ENCODE assay signal across 8 cellular contexts in the genomic region with DNA sequence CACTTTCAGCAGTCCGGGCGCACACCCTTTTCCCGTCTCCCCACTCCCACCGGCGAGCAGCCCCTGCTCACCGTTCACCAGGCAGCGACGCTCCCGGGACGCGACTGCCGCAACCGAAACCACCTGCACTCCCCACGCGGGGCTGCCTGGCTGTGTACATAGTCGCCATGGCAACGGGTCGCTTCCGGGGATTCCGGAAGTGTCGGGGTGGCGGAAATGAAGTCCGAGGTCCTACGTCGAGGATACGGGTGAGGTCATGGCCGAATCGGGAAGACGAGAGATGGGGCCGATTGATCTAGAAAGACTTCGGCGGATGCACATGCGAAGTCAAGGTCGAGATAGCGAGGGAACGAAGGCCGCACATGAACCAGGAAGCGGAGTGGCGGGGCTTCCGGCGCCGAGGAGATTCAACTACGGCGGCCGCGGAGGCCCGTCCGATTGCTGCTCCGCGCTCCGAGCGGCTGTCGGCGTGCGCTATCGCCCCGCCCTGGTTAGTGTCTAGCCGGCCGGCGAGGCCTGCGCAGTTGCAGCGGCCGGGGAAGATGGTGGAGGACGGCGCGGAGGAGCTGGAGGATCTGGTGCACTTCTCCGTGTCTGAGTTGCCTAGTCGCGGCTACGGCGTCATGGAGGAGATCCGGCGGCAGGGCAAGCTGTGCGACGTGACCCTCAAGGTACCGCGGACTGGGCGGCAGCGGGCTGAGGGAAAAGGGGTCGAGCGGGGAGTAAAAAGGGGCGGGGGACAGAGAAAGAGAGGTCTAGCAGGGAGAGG. TPM values are rescaled to one million over a fixed set of nuclear protein-coding genes. Genes with fewer than 3 reads are reported as not detected.
DNase-seq lines count a peak whose midpoint lies in the region; ATAC-seq and TF ChIP-seq lines count a peak whose summit lies in the region.

A gene with protein sequence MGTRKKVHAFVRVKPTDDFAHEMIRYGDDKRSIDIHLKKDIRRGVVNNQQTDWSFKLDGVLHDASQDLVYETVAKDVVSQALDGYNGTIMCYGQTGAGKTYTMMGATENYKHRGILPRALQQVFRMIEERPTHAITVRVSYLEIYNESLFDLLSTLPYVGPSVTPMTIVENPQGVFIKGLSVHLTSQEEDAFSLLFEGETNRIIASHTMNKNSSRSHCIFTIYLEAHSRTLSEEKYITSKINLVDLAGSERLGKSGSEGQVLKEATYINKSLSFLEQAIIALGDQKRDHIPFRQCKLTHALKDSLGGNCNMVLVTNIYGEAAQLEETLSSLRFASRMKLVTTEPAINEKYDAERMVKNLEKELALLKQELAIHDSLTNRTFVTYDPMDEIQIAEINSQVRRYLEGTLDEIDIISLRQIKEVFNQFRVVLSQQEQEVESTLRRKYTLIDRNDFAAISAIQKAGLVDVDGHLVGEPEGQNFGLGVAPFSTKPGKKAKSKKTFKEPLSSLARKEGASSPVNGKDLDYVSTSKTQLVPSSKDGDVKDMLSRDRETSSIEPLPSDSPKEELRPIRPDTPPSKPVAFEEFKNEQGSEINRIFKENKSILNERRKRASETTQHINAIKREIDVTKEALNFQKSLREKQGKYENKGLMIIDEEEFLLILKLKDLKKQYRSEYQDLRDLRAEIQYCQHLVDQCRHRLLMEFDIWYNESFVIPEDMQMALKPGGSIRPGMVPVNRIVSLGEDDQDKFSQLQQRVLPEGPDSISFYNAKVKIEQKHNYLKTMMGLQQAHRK (minus strand): TSS at position 376 of the 769 bp plus-strand sequence. CDS start 5,425 bp downstream, outside the sequence.
Gene KLHL18 (plus strand): TSS at position 521 of the 769 bp plus-strand sequence. CDS start 22 bp downstream, at position 543.

- ATAC-seq in GM21447 (IDR thresholded peaks at IDR 0.05; ENCODE audit: unreplicated experiment) (peak; percentile 80), mucosa of descending colon (peak; percentile 95)

- H4K20me1 ChIP-seq in OCI-LY3 (ENCODE audit: insufficient read depth, low read length), result no peaks in the 10 kb centered on the region; the same call in 1 of the 2 replicates

- H3K9ac ChIP-seq in HUES64 (ENCODE audit: low read depth, low read length) (peak within 1 kb of the TSS; percentile 89), OCI-LY3 (ENCODE audit: low read length) (peak within 1 kb of the TSS; percentile 87)

- no peak for TF ChIP-seq CTCF in OCI-LY3 (IDR thresholded peaks at IDR 0.05; ENCODE audit: low read depth, low read length)
- no peak for TF ChIP-seq CTCF in epithelial cell of esophagus (IDR thresholded peaks at IDR 0.05; ENCODE audit: insufficient read depth, low read depth, low read length, missing control alignments)
- no peak for TF ChIP-seq CTCF in mucosa of descending colon (IDR thresholded peaks at IDR 0.05)

- H3K4me1 ChIP-seq in HUES64 (ENCODE audit: insufficient read depth, low read length), result 0 out of 2 replicates have a peak, but pooled peaks cover 3% of the 10 kb centered on the region
- peaks cover 26% of the 10 kb centered on the region for H3K4me1 ChIP-seq in OCI-LY3 (ENCODE audit: low read length)
- H3K4me1 ChIP-seq in mucosa of descending colon (ENCODE audit: low read depth), result peaks cover 23% of the 10 kb centered on the region

- H3K27ac ChIP-seq in HUES64 (ENCODE audit: low read depth, low read length) (peak within 1 kb of the TSS; percentile 89), OCI-LY3 (ENCODE audit: low read length) (peak within 1 kb of the TSS; percentile 87)

- DNase-seq in DMS 273 (lab: John Stamatoyannopoulos, UW; ENCODE audit: unreplicated experiment), result peak; percentile 95
- DNase-seq in activated T-cell treated with anti-CD3 and anti-CD28 coated beads for 4 hours, result peak; percentile 97
- peak; percentile 95 for DNase-seq in epithelial cell of esophagus (ENCODE audit: low read depth)
- peak; percentile 94 to 97 (median 96) for DNase-seq in mucosa of descending colon
- peak; percentile 91 to 96 for DNase-seq in stimulated activated CD8-positive, alpha-beta memory T cell treated with anti-CD3 and anti-CD28 coated beads, Interleukin-4, amount 100 ng/mL, for 1 hour (ENCODE audit: low read depth in 2 of 2, low spot score in 1 of 2)

- H3K4me3 ChIP-seq in HUES64 (ENCODE audit: low read length) (peak within 1 kb of the TSS; percentile 83), OCI-LY3 (ENCODE audit: low read length) (peak within 1 kb of the TSS; percentile 89), epithelial cell of esophagus (ENCODE audit: low read length) (peak within 1 kb of the TSS; percentile 79), mucosa of descending colon (peak within 1 kb of the TSS; percentile 70)

- peaks cover 11% of the 10 kb centered on the region for H3K36me3 ChIP-seq in HUES64 (ENCODE audit: insufficient read depth, low read length)
- H3K36me3 ChIP-seq in OCI-LY3 (replicated peaks; ENCODE audit: low read depth, low read length), result no peaks in the 10 kb centered on the region
- no peaks in the 10 kb centered on the region for H3K36me3 ChIP-seq in mucosa of descending colon (ENCODE audit: low read depth)

- H3K79me2 ChIP-seq in OCI-LY3 (ENCODE audit: low read length), result peaks cover 53% of the 10 kb centered on the region

- H3K9me3 ChIP-seq in HUES64 (ENCODE audit: insufficient read depth, low read depth, low read length) (no peaks in the 10 kb centered on the region), OCI-LY3 (ENCODE audit: insufficient read depth, low read length) (no peaks in the 10 kb centered on the region), mucosa of descending colon (no peaks in the 10 kb centered on the region)

- peak within 1 kb of the TSS; percentile 90 for H3K4me2 ChIP-seq in OCI-LY3 (ENCODE audit: low read length)

- intact Hi-C loops in mucosa of descending colon (cut with DNase I, micrococcal nuclease), result no loop called here

- WGBS in HUES64, result under 1% methylated on average over 82 of the region's 82 CpGs

- H3K27me3 ChIP-seq in HUES64 (ENCODE audit: insufficient read depth, low read length) (no peaks in the 10 kb centered on the region), OCI-LY3 (ENCODE audit: low read depth, low read length) (no peaks in the 10 kb centered on the region)

- H2AFZ ChIP-seq in OCI-LY3 (ENCODE audit: low read depth, low read length), result peak within 1 kb of the TSS; percentile 89

RNA-seq across cellular contexts. Expression of the first gene that starts in this region (rescaled TPM):
- polyA plus RNA-seq in HUES64 (2013, experiment 1 of 2), result 7.0 TPM
- 7.6 TPM for polyA plus RNA-seq in HUES64 (2013, experiment 2 of 2)
- total RNA-seq in mucosa of descending colon, result 1 to 10 TPM; 5.8 to 9.5 (median 6.1) TPM

RNA-seq across cellular contexts. Expression of gene KLHL18, which starts in this region (rescaled TPM):
- polyA plus RNA-seq in HUES64 (2013, experiment 1 of 2), result 14.8 TPM
- 12.9 TPM for polyA plus RNA-seq in HUES64 (2013, experiment 2 of 2)
- 10 to 100 TPM; 17.0 to 28.7 (median 21.5) TPM for total RNA-seq in mucosa of descending colon

Comparison
In these comparisons a context has a peak if more than half of its experiments do, and no peak if none do; other contexts are left out.
1. Peak in every context shown above with its lines: DNase-seq, ATAC-seq, H3K4me3 ChIP-seq and H3K27ac ChIP-seq.